9 cellular contexts compared by ENCODE assay signal in the genomic region with DNA sequence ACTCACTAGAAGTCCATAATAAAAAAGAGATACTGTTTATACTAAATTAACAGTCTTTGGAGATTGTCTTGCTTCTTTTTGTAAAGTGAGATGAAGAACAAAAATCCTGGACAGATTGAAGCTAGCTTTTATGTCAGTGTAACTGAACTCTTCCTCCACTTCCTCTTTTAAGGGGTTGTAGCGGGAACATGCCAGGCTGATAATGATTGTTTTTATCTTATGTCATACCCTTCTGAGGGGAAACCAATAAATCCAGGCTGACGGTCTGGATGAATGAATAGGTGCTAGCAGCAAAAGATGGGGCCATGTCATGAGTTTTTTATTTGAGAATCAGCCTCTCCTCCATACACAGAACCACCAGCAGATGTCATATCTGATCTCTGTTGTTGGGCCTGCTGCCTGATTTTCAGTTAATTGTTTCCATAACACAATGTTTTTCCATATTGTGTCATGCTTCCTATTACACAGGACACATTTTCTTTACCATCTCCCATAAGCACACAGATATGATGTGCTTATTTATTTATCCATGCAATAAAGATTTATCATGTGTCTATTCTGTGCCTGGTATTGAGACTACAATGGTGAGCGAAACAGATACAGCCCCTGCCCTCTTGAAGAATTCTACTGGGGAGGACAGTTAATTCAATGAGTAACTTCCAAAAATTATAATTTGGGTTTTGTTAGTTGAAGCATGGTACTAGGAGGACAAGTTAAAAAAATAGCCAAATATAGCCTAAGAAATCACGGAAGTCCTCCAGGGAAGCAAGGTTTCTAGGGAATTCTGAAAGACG. TPM values are rescaled to one million over a fixed set of nuclear protein-coding genes. Genes with fewer than 3 reads are reported as not detected.
DNase-seq lines count a peak whose midpoint lies in the region; TF ChIP-seq lines count a peak whose summit lies in the region.
"Had no signal": no experiment of that assay in that cellular context is flagged by ENCODE, and none has a peak within 500 bp of the region (broad histone marks: within the 10 kb centered on the region; RNA-seq: fewer than 3 reads in every experiment).

No MANE protein-coding gene starts in this region.

- 74% methylated on average over 5 of the region's 5 CpGs for WGBS in suprapubic skin

- H2AFZ ChIP-seq in parathyroid adenoma = no peak overlapping the region

- H3K9ac ChIP-seq in parathyroid adenoma = no peak overlapping the region

- no peak for TF ChIP-seq EP300 in suprapubic skin (IDR thresholded peaks at IDR 0.05)

- H3K4me3 ChIP-seq in parathyroid adenoma (ENCODE audit: low read depth, low read length) (no peak overlapping the region), suprapubic skin (no peak overlapping the region)
- H3K4me3 ChIP-seq: SJSA1 had no signal

- TF ChIP-seq CTCF in parathyroid adenoma (IDR thresholded peaks at IDR 0.05) (peak; percentile 21), suprapubic skin (IDR thresholded peaks at IDR 0.05) (no peak)

- peaks cover under 1% of the 10 kb centered on the region for H3K4me1 ChIP-seq in parathyroid adenoma
- peaks cover under 1% of the 10 kb centered on the region for H3K4me1 ChIP-seq in suprapubic skin
- H3K4me1 ChIP-seq: SJSA1 had no signal

- H3K4me2 ChIP-seq in parathyroid adenoma (ENCODE audit: low read length) = no peak overlapping the region

- H3K27ac ChIP-seq in parathyroid adenoma = no peak overlapping the region
- H3K27ac ChIP-seq in suprapubic skin = no peak overlapping the region
- H3K27ac ChIP-seq: SJSA1 had no signal

- TF ChIP-seq POLR2A in suprapubic skin (IDR thresholded peaks at IDR 0.05) = no peak

- peak; percentile 8 for DNase-seq in SIG-M5 treated with dmso at 0.1 percent for 504 hours (lab: John Stamatoyannopoulos, UW; ENCODE audit: unreplicated experiment)
- no peak for DNase-seq in SIG-M5 (lab: John Stamatoyannopoulos, UW)
- peak; percentile 70 for DNase-seq in NCI-H1694 treated with DMSO at 0.1 percent for 48 hours (lab: John Stamatoyannopoulos, UW)
- peak; percentile 31 for DNase-seq in astrocyte of the hippocampus (ENCODE audit: low read depth, low spot score)
- DNase-seq in LoVo (ENCODE audit: low spot score) = no peak
- no peak for DNase-seq in suprapubic skin (ENCODE audit: low spot score in 2 of 2)
- DNase-seq in AG08396 (ENCODE audit: low spot score) = no peak

- H3K27me3 ChIP-seq in parathyroid adenoma (ENCODE audit: control insufficient read depth, insufficient read depth, low read length) = no peaks in the 10 kb centered on the region
- peaks cover 7% of the 10 kb centered on the region for H3K27me3 ChIP-seq in suprapubic skin

- H3K79me2 ChIP-seq in parathyroid adenoma = no peaks in the 10 kb centered on the region

- H3K36me3 ChIP-seq in parathyroid adenoma (ENCODE audit: control insufficient read depth, insufficient read depth, low read length) (no peaks in the 10 kb centered on the region), suprapubic skin (no peaks in the 10 kb centered on the region)
- H3K36me3 ChIP-seq: SJSA1 had no signal

- H3K9me3 ChIP-seq in parathyroid adenoma (ENCODE audit: control insufficient read depth, low read length) = no peaks in the 10 kb centered on the region
- H3K9me3 ChIP-seq in suprapubic skin = no peaks in the 10 kb centered on the region
- H3K9me3 ChIP-seq: SJSA1 had no signal

RNA-seq across cellular contexts. Expression of gene CRY1, which starts 33.5 kb away (rescaled TPM):
- 10 to 100 TPM; 18.1 to 37.2 (median 35.0) TPM for total RNA-seq in suprapubic skin

Comparison
In these comparisons a context has a peak if more than half of its experiments do, and no peak if none do; other contexts are left out.
1. DNase-seq: peak in SIG-M5 treated with dmso at 0.1 percent for 504 hours (single experiment), NCI-H1694 treated with DMSO at 0.1 percent for 48 hours (single experiment) and astrocyte of the hippocampus (single experiment); none in SIG-M5 (single experiment), LoVo (single experiment), suprapubic skin (0 of 2) and AG08396 (single experiment).